In genomic region chr10:114607358-114607998, GRCh38 we compare ENCODE assay signal across 16 cellular contexts. TPM values are rescaled to one million over a fixed set of nuclear protein-coding genes. Genes with fewer than 3 reads are reported as not detected.
DNase-seq lines count a peak whose midpoint lies in the region; ATAC-seq and TF ChIP-seq lines count a peak whose summit lies in the region.
"Had no signal": no experiment of that assay in that cellular context is flagged by ENCODE, and none has a peak within 500 bp of the region (broad histone marks: within the 10 kb centered on the region; RNA-seq: fewer than 3 reads in every experiment).

No MANE protein-coding gene starts in this region.

- H3K4me3 ChIP-seq in RWPE2 (ENCODE audit: severe bottlenecking): no peak overlapping the region

- no peaks in the 10 kb centered on the region for H3K36me3 Mint-ChIP-seq in activated naive CD4-positive, alpha-beta T cell treated with anti-CD3 and anti-CD28 coated beads, Interleukin-2, amount 50 U/mL, for 72 hours
- no peaks in the 10 kb centered on the region for H3K36me3 Mint-ChIP-seq in natural killer cell treated with Interleukin-12 subunit alpha and Interleukin-12 subunit beta and Interleukin-15 and Interleukin-18, amount 100 ng/mL, for 72 hours
- H3K36me3 Mint-ChIP-seq: CD8-positive, alpha-beta memory T cell; WTC11 had no signal

- H3K27ac ChIP-seq in RWPE2 (ENCODE audit: poor library complexity, severe bottlenecking): no peak overlapping the region

- no peak overlapping the region for H3K4me3 Mint-ChIP-seq in natural killer cell treated with Interleukin-12 subunit alpha and Interleukin-12 subunit beta and Interleukin-15 and Interleukin-18, amount 100 ng/mL, for 72 hours
- H3K4me3 Mint-ChIP-seq: activated T-helper 17 cell treated with anti-CD3 and anti-CD28 coated beads, Interleukin-2, amount 50 U/mL, for 72 hours; CD8-positive, alpha-beta memory T cell; nephron progenitor cell; T-helper 1 cell treated with Interleukin-12 subunit alpha and Interleukin-12 subunit beta and Interleukin-4 antibody, amounts not matched to agents 30 μg/mL and 1 μg/mL, for 36 hours; WTC11 had no signal

- H3K27ac Mint-ChIP-seq in activated naive CD4-positive, alpha-beta T cell treated with anti-CD3 and anti-CD28 coated beads, Interleukin-2, amount 50 U/mL, for 72 hours: no peak overlapping the region
- no peak overlapping the region for H3K27ac Mint-ChIP-seq in natural killer cell treated with Interleukin-12 subunit alpha and Interleukin-12 subunit beta and Interleukin-15 and Interleukin-18, amount 100 ng/mL, for 72 hours
- H3K27ac Mint-ChIP-seq: activated T-helper 17 cell treated with anti-CD3 and anti-CD28 coated beads, Interleukin-2, amount 50 U/mL, for 72 hours; nephron progenitor cell; T-helper 1 cell treated with Interleukin-12 subunit alpha and Interleukin-12 subunit beta and Interleukin-4 antibody, amounts not matched to agents 30 μg/mL and 1 μg/mL, for 36 hours; WTC11 had no signal

- peaks cover 10 to 16% of the 10 kb centered on the region in 2 donors for H3K4me1 Mint-ChIP-seq in natural killer cell treated with Interleukin-12 subunit alpha and Interleukin-12 subunit beta and Interleukin-15 and Interleukin-18, amount 100 ng/mL, for 72 hours (ENCODE audit: low read depth in 2 of 2)

- ATAC-seq in RWPE2 (ENCODE audit: low read depth): peak; percentile 63; the same call in 2 of the 3 replicates
- ATAC-seq in esophagus mucosa: peak; percentile 22
- ATAC-seq in left lobe of liver: peak; percentile 65
- no peak for ATAC-seq in activated CD4-positive, CD25-positive, alpha-beta regulatory T cell treated with anti-CD3 and anti-CD28 coated beads, Interleukin-2, amount 50 U/mL, for 24 hours
- no peak for ATAC-seq in activated naive CD4-positive, alpha-beta T cell treated with anti-CD3 and anti-CD28 coated beads, Interleukin-2, amount 50 U/mL, for 72 hours
- no peak for ATAC-seq in natural killer cell treated with Interleukin-12 subunit alpha and Interleukin-12 subunit beta and Interleukin-15 and Interleukin-18, amount 100 ng/mL, for 72 hours
- ATAC-seq: activated T-helper 17 cell treated with anti-CD3 and anti-CD28 coated beads, Interleukin-2, amount 50 U/mL, for 72 hours; WTC11 had no signal

- H3K27me3 ChIP-seq in RWPE2 (ENCODE audit: insufficient read depth, poor library complexity, severe bottlenecking): no peaks in the 10 kb centered on the region

- H3K36me3 ChIP-seq in RWPE2 (ENCODE audit: low read depth): no peaks in the 10 kb centered on the region

- H3K4me1 ChIP-seq in RWPE2 (ENCODE audit: insufficient read depth, poor library complexity, severe bottlenecking): no peaks in the 10 kb centered on the region

- no peak for TF ChIP-seq CTCF in RWPE2 (IDR thresholded peaks at IDR 0.05; ENCODE audit: poor library complexity, severe bottlenecking)

- peak; percentile 42 for DNase-seq in A172 (ENCODE audit: low spot score)
- no peak for DNase-seq in RWPE2 (ENCODE audit: low spot score)
- no peak for DNase-seq in left lobe of liver (ENCODE audit: low spot score)
- DNase-seq in NCI-H748 (lab: John Stamatoyannopoulos, UW; ENCODE audit: unreplicated experiment): no peak
- no peak for DNase-seq in activated naive CD4-positive, alpha-beta T cell treated with anti-CD3 and anti-CD28 coated beads, Interleukin-2, amount 50 U/mL, for 72 hours (ENCODE audit: low spot score in 2 of 2)
- no peak for DNase-seq in natural killer cell treated with Interleukin-12 subunit alpha and Interleukin-12 subunit beta and Interleukin-15 and Interleukin-18, amount 100 ng/mL, for 72 hours (ENCODE audit: low spot score)
- DNase-seq: CD8-positive, alpha-beta memory T cell; mesendoderm; NCI-H1092; nephron progenitor cell; stimulated activated CD4-positive, alpha-beta T cell treated with anti-CD3 and anti-CD28 coated beads, Interleukin-1b, Interleukin-23, amount 100 ng/mL, for 48 hours had no signal

- peaks cover 0 to 3% of the 10 kb centered on the region in 2 donors for H3K27me3 Mint-ChIP-seq in natural killer cell treated with Interleukin-12 subunit alpha and Interleukin-12 subunit beta and Interleukin-15 and Interleukin-18, amount 100 ng/mL, for 72 hours
- H3K27me3 Mint-ChIP-seq: activated T-helper 17 cell treated with anti-CD3 and anti-CD28 coated beads, Interleukin-2, amount 50 U/mL, for 72 hours; CD8-positive, alpha-beta memory T cell had no signal

- H3K9me3 ChIP-seq in RWPE2 (ENCODE audit: severe bottlenecking): no peaks in the 10 kb centered on the region

- no peaks in the 10 kb centered on the region for H3K9me3 Mint-ChIP-seq in activated naive CD4-positive, alpha-beta T cell treated with anti-CD3 and anti-CD28 coated beads, Interleukin-2, amount 50 U/mL, for 72 hours
- no peaks in the 10 kb centered on the region for H3K9me3 Mint-ChIP-seq in natural killer cell treated with Interleukin-12 subunit alpha and Interleukin-12 subunit beta and Interleukin-15 and Interleukin-18, amount 100 ng/mL, for 72 hours
- H3K9me3 Mint-ChIP-seq: activated T-helper 17 cell treated with anti-CD3 and anti-CD28 coated beads, Interleukin-2, amount 50 U/mL, for 72 hours; CD8-positive, alpha-beta memory T cell; nephron progenitor cell; WTC11 had no signal

RNA-seq across cellular contexts. Expression of gene ABLIM1, which starts 50.6 kb away (rescaled TPM):
- 1.8 and 2.3 TPM in 2 replicates for total RNA-seq in A172 (2014; rRNA removed; shearing (Covaris generic))
- total RNA-seq in esophagus mucosa: 304 TPM
- total RNA-seq in left lobe of liver: 47.0 TPM
- total RNA-seq in activated naive CD4-positive, alpha-beta T cell treated with anti-CD3 and anti-CD28 coated beads, Interleukin-2, amount 50 U/mL, for 72 hours: 100 to 1,000 TPM; 155 to 190 TPM
- 10 to 100 TPM in 1 of 2 donors, 1 to 10 TPM in 1; 7.9 to 11.0 TPM for total RNA-seq in natural killer cell treated with Interleukin-12 subunit alpha and Interleukin-12 subunit beta and Interleukin-15 and Interleukin-18, amount 100 ng/mL, for 72 hours

Comparison
In these comparisons a context has a peak if more than half of its experiments do, and no peak if none do; other contexts are left out.
1. ATAC-seq: peak in RWPE2 (single experiment), esophagus mucosa (single experiment) and left lobe of liver (single experiment); none in activated CD4-positive, CD25-positive, alpha-beta regulatory T cell treated with anti-CD3 and anti-CD28 coated beads, Interleukin-2, amount 50 U/mL, for 24 hours (0 of 2), activated naive CD4-positive, alpha-beta T cell treated with anti-CD3 and anti-CD28 coated beads, Interleukin-2, amount 50 U/mL, for 72 hours (0 of 2) and natural killer cell treated with Interleukin-12 subunit alpha and Interleukin-12 subunit beta and Interleukin-15 and Interleukin-18, amount 100 ng/mL, for 72 hours (0 of 2).